25 cellular contexts compared by ENCODE assay signal in genomic region chr9:21552244-21552825, GRCh38.
DNase-seq lines count a peak whose midpoint lies in the region; ATAC-seq, FAIRE-seq and TF ChIP-seq lines count a peak whose summit lies in the region.
"Had no signal": no experiment of that assay in that cellular context is flagged by ENCODE, and none has a peak within 500 bp of the region (broad histone marks: within the 10 kb centered on the region; RNA-seq: fewer than 3 reads in every experiment).

No MANE protein-coding gene starts in this region.

- H3K27me3 ChIP-seq in Caco-2 (replicated peaks; ENCODE audit: control insufficient read depth, insufficient read depth, low read length), result no peaks in the 10 kb centered on the region
- no peaks in the 10 kb centered on the region for H3K27me3 ChIP-seq in PC-3 (ENCODE audit: low read length)
- H3K27me3 ChIP-seq in endothelial cell of umbilical vein (ENCODE audit: control insufficient read depth in 2 of 2, insufficient read depth in 2 of 2, low read length in 2 of 2), result no peaks in the 10 kb centered on the region
- H3K27me3 ChIP-seq in neural progenitor cell, result peaks cover 4% of the 10 kb centered on the region

- no peak for TF ChIP-seq POLR2A in endothelial cell of umbilical vein (IDR thresholded peaks at IDR 0.05; ENCODE audit: low read depth, low read length)

- H3K4me1 ChIP-seq in Caco-2 (peaks cover 14% of the 10 kb centered on the region), PC-3 (ENCODE audit: insufficient read depth, low read length) (peaks cover 63% of the 10 kb centered on the region), endothelial cell of umbilical vein (ENCODE audit: control insufficient read depth, extremely low read depth, insufficient read depth, low read length) (peaks cover 77% of the 10 kb centered on the region), neural progenitor cell (peaks cover 9% of the 10 kb centered on the region)
- H3K4me1 ChIP-seq: parathyroid adenoma, upper lobe of right lung had no signal

- peaks cover 9% of the 10 kb centered on the region for H3K4me1 Mint-ChIP-seq in Caco-2 (ENCODE audit: low read depth, unreplicated experiment)
- peaks cover 5% of the 10 kb centered on the region for H3K4me1 Mint-ChIP-seq in neural progenitor cell
- H3K4me1 Mint-ChIP-seq: memory B cell had no signal

- intact Hi-C loops in Caco-2 (cut with micrococcal nuclease; ENCODE audit: unreplicated experiment), result no loop called here
- intact Hi-C loops in PC-3 (cut with micrococcal nuclease), result loop anchor here (10.0 kb wide), 1 partner anchor 88 kb away; no protein-coding TSS in a partner anchor
- intact Hi-C loops in endothelial cell of umbilical vein (cut with micrococcal nuclease), result no loop called here
- intact Hi-C loops in left ventricle myocardium superior (cut with micrococcal nuclease), result no loop called here

- H3K36me3 ChIP-seq in Caco-2 (ENCODE audit: control insufficient read depth, insufficient read depth, low read length) (no peaks in the 10 kb centered on the region), PC-3 (ENCODE audit: low read depth, low read length) (peaks cover 68% of the 10 kb centered on the region), endothelial cell of umbilical vein (ENCODE audit: control insufficient read depth in 2 of 2, extremely low read depth in 1 of 2, insufficient read depth in 2 of 2, low read length in 2 of 2) (no peaks in the 10 kb centered on the region), neural progenitor cell (no peaks in the 10 kb centered on the region)
- H3K36me3 ChIP-seq: sigmoid colon, upper lobe of right lung had no signal

- H3K4me3 Mint-ChIP-seq in Caco-2 (ENCODE audit: unreplicated experiment), result no peak overlapping the region
- H3K4me3 Mint-ChIP-seq in neural progenitor cell, result no peak overlapping the region
- H3K4me3 Mint-ChIP-seq: activated T-cell treated with anti-CD3 and anti-CD28 coated beads, Interleukin-2, amount 50 U/mL, for 72 hours; memory B cell; naive thymus-derived CD4-positive, alpha-beta T cell; T-cell had no signal

- H3K4me2 ChIP-seq in PC-3 (ENCODE audit: low read length) (peak overlapping the region; percentile 92), endothelial cell of umbilical vein (ENCODE audit: insufficient read depth, low read length) (peak overlapping the region; percentile 43), neural progenitor cell (peak overlapping the region; percentile 25)

- TF ChIP-seq CTCF in Caco-2 (IDR thresholded peaks at IDR 0.05; ENCODE audit: insufficient read depth in 1 of 2, low read depth in 1 of 2, low read length in 1 of 2, severe bottlenecking in 1 of 2, unreplicated experiment in 1 of 2), result no peak
- TF ChIP-seq CTCF in PC-3 (conservative IDR thresholded peaks at IDR 0.05; ENCODE audit: low read depth, low read length), result no peak
- no peak for TF ChIP-seq CTCF in endothelial cell of umbilical vein (IDR thresholded peaks at IDR 0.05; ENCODE audit: extremely low read depth in 1 of 2, insufficient read depth in 1 of 2, low read depth in 1 of 2, low read length in 2 of 2)
- TF ChIP-seq CTCF in neural progenitor cell (IDR thresholded peaks at IDR 0.05), result no peak

- H3K27ac ChIP-seq in PC-3 (ENCODE audit: low read length), result peak overlapping the region; percentile 97
- H3K27ac ChIP-seq in endothelial cell of umbilical vein (ENCODE audit: insufficient read depth, low read depth, low read length), result peak overlapping the region; percentile 4
- no peak overlapping the region for H3K27ac ChIP-seq in neural progenitor cell
- H3K27ac ChIP-seq: parathyroid adenoma, sigmoid colon, upper lobe of right lung had no signal

- no peak for FAIRE-seq in endothelial cell of umbilical vein (lab: Jason Lieb, UNC)

- H3K9ac ChIP-seq in PC-3 (ENCODE audit: low read length) (peak overlapping the region; percentile 100), endothelial cell of umbilical vein (replicated peaks; ENCODE audit: extremely low read depth, insufficient read depth, low read length) (no peak overlapping the region), neural progenitor cell (no peak overlapping the region)
- H3K9ac ChIP-seq: parathyroid adenoma had no signal

- ATAC-seq in PC-3 (no peak), left ventricle myocardium superior (no peak)
- ATAC-seq: activated T-cell treated with anti-CD3 and anti-CD28 coated beads, Interleukin-2, amount 50 U/mL, for 72 hours; naive thymus-derived CD4-positive, alpha-beta T cell; T-cell; upper lobe of right lung had no signal

- H2AFZ ChIP-seq in PC-3 (ENCODE audit: low read length) (no peak overlapping the region), endothelial cell of umbilical vein (ENCODE audit: low read depth, low read length) (no peak overlapping the region), neural progenitor cell (replicated peaks) (no peak overlapping the region)
- H2AFZ ChIP-seq: parathyroid adenoma had no signal

- H3K79me2 ChIP-seq in PC-3 (ENCODE audit: low read length) (peaks cover 100% of the 10 kb centered on the region), endothelial cell of umbilical vein (ENCODE audit: control insufficient read depth, insufficient read depth, low read length) (peaks cover 95% of the 10 kb centered on the region), neural progenitor cell (ENCODE audit: low read depth) (no peaks in the 10 kb centered on the region)
- H3K79me2 ChIP-seq: parathyroid adenoma had no signal

- POLR2A ChIA-PET in Caco-2 (lab: Charles Lee), result no interaction called here
- POLR2A ChIA-PET in PC-3 (lab: Charles Lee; ENCODE audit: unreplicated experiment), result no interaction called here
- POLR2A ChIA-PET in endothelial cell of umbilical vein (lab: Charles Lee), result no interaction called here

- H3K4me3 ChIP-seq in Caco-2 (ENCODE audit: low read depth, low read length), result no peak overlapping the region
- H3K4me3 ChIP-seq in PC-3 (ENCODE audit: low read length), result peak overlapping the region; percentile 96
- H3K4me3 ChIP-seq in endothelial cell of umbilical vein (replicated peaks in 1 of 3; ENCODE audit: insufficient read depth in 1 of 3, low read depth in 1 of 3, low read length in 3 of 3), result no peak overlapping the region
- no peak overlapping the region for H3K4me3 ChIP-seq in neural progenitor cell
- H3K4me3 ChIP-seq: sigmoid colon, upper lobe of right lung had no signal

- peaks cover 39% of the 10 kb centered on the region for H4K20me1 ChIP-seq in PC-3 (ENCODE audit: low read length)
- H4K20me1 ChIP-seq in endothelial cell of umbilical vein (replicated peaks; ENCODE audit: control insufficient read depth, extremely low read depth, insufficient read depth, low read length), result no peaks in the 10 kb centered on the region
- no peaks in the 10 kb centered on the region for H4K20me1 ChIP-seq in neural progenitor cell (ENCODE audit: low read depth)

- H3K36me3 Mint-ChIP-seq in Caco-2 (ENCODE audit: insufficient read depth, unreplicated experiment) (peaks cover 6% of the 10 kb centered on the region), neural progenitor cell (no peaks in the 10 kb centered on the region)
- H3K36me3 Mint-ChIP-seq: memory B cell, T-cell had no signal

- CTCF ChIA-PET in Caco-2 (lab: Charles Lee), result no interaction called here
- CTCF ChIA-PET in PC-3 (lab: Charles Lee), result no interaction called here
- CTCF ChIA-PET in endothelial cell of umbilical vein (lab: Charles Lee), result interaction anchor here (0.8 to 5.2 kb wide), 2 partner anchors 24 to 86 kb away, joined by 3 to 27 read pairs; no protein-coding TSS in a partner anchor

- H3K9me2 ChIP-seq in PC-3 (replicated peaks; ENCODE audit: low read length), result no peaks in the 10 kb centered on the region

- no peaks in the 10 kb centered on the region for H3K9me3 Mint-ChIP-seq in Caco-2 (ENCODE audit: unreplicated experiment)
- no peaks in the 10 kb centered on the region for H3K9me3 Mint-ChIP-seq in neural progenitor cell
- H3K9me3 Mint-ChIP-seq: activated T-cell treated with anti-CD3 and anti-CD28 coated beads, Interleukin-2, amount 50 U/mL, for 72 hours; memory B cell; naive thymus-derived CD4-positive, alpha-beta T cell; T-cell had no signal

- DNase-seq in Caco-2 (no peak), PC-3 (no peak), endothelial cell of umbilical vein (ENCODE audit: low read depth, low spot score) (no peak), neural progenitor cell (ENCODE audit: low spot score) (no peak), left ventricle myocardium superior (no peak), dermis blood vessel endothelial cell (no peak), GF-D8 (lab: John Stamatoyannopoulos, UW) (no peak), activated gamma-delta T cell (lab: John Stamatoyannopoulos, UW) (no peak)
- DNase-seq: activated CD4-positive, alpha-beta T cell treated with anti-CD3 and anti-CD28 coated beads for 4 hours; activated naive CD4-positive, alpha-beta T cell treated with anti-CD3 and anti-CD28 coated beads, Interleukin-2, amount 50 U/mL, for 16 hours; activated T-cell treated with anti-CD3 and anti-CD28 coated beads, Interleukin-2, amount 50 U/mL, for 72 hours; aorta; DMS153; effector CD8-positive, alpha-beta T cell; GDM1; naive thymus-derived CD4-positive, alpha-beta T cell; NCI-H1048; NCI-H2029 treated with DMSO at 0.1 percent for 48 hours; NCI-H345; NCI-H774; sigmoid colon; T-cell; upper lobe of right lung had no signal

- H3K9me3 ChIP-seq in Caco-2 (no peaks in the 10 kb centered on the region), PC-3 (ENCODE audit: low read length) (no peaks in the 10 kb centered on the region), endothelial cell of umbilical vein (replicated peaks; ENCODE audit: control insufficient read depth, insufficient read depth, low read length) (no peaks in the 10 kb centered on the region), neural progenitor cell (ENCODE audit: low read depth) (no peaks in the 10 kb centered on the region)
- H3K9me3 ChIP-seq: sigmoid colon, upper lobe of right lung had no signal

- BruUV-seq in Caco-2 (replicated peaks; lab: Mats Ljungman, UMichigan) (no TSS peak), PC-3 (replicated peaks; lab: Mats Ljungman, UMichigan) (no TSS peak), endothelial cell of umbilical vein (replicated peaks; lab: Mats Ljungman, UMichigan) (no TSS peak)

- H3K27me3 Mint-ChIP-seq in Caco-2 (ENCODE audit: insufficient read depth, unreplicated experiment) (no peaks in the 10 kb centered on the region), neural progenitor cell (ENCODE audit: insufficient read depth, low read depth) (peaks cover 4% of the 10 kb centered on the region)

- H3K27ac Mint-ChIP-seq in Caco-2 (ENCODE audit: unreplicated experiment) (peak overlapping the region; percentile 27), neural progenitor cell (no peak overlapping the region)
- H3K27ac Mint-ChIP-seq: activated T-cell treated with anti-CD3 and anti-CD28 coated beads, Interleukin-2, amount 50 U/mL, for 72 hours; memory B cell; T-cell had no signal

- dilution Hi-C loops in endothelial cell of umbilical vein (cut with MboI; ENCODE audit: extremely low pct_ligation_motif_present, low sequenced_read_pairs), result loop anchor here (10.0 to 25.0 kb wide), 2 partner anchors 132 to 235 kb away; no protein-coding TSS in a partner anchor

- H3F3A ChIP-seq in PC-3 (ENCODE audit: low read length, unreplicated experiment), result peaks cover 6% of the 10 kb centered on the region
- no peaks in the 10 kb centered on the region for H3F3A ChIP-seq in neural progenitor cell (ENCODE audit: low read depth)

- H3K9me1 ChIP-seq in endothelial cell of umbilical vein (replicated peaks; ENCODE audit: control insufficient read depth, extremely low read depth, insufficient read depth, low read length), result no peaks in the 10 kb centered on the region

TF ChIP-seq in endothelial cell of umbilical vein, 7 proteins besides CTCF, POLR2A, EP300 and RAD21 (continues in another document):
- no peak for TF ChIP-seq EZH2 (IDR thresholded peaks at IDR 0.05; ENCODE audit: borderline replicate concordance, low read depth, low read length, severe bottlenecking)

Comparison
In these comparisons a context has a peak if more than half of its experiments do, and no peak if none do; other contexts are left out.
1. H3K4me2 ChIP-seq: peak in every context shown above with its lines; median percentile 92 in PC-3; 43 in endothelial cell of umbilical vein; 25 in neural progenitor cell.